ENCODE assay signal across 11 cellular contexts in the genomic region with DNA sequence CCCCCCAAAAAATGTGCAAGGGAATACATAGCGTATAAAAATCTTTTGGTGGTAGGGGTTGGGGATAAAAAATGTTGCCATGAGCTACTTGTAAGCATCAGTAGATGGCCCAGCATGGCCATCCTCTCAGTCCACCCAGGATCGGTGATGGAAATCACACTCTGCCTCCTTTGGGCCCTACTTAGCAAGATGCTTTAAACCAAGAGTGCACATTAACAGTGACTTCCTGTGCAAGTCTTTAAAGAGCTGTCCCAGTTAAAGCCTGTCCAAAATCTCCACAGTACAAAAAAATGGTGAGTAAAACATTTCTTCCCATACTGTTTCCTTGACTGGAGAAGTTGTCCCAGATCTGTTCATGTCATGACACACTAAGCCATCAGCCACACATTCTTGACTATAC. TPM values are rescaled to one million over a fixed set of nuclear protein-coding genes. Genes with fewer than 3 reads are reported as not detected.
A peak's percentile ranks its signal among the peaks of the same experiment; 100 is the strongest.
DNase-seq lines count a peak whose midpoint lies in the region; ATAC-seq, FAIRE-seq and TF ChIP-seq lines count a peak whose summit lies in the region.
"Had no signal": no experiment of that assay in that cellular context is flagged by ENCODE, and none has a peak within 500 bp of the region (broad histone marks: within the 10 kb centered on the region; RNA-seq: fewer than 3 reads in every experiment).

No MANE protein-coding gene starts in this region.

- no peaks in the 10 kb centered on the region for H3K9me3 Mint-ChIP-seq in activated naive CD4-positive, alpha-beta T cell treated with anti-CD3 and anti-CD28 coated beads, Interleukin-2, amount 50 U/mL, for 24 hours

- H3F3A ChIP-seq in Loucy (ENCODE audit: low read depth): peaks cover 9% of the 10 kb centered on the region; the same call in 1 of the 2 replicates

- DNase-seq in activated naive CD4-positive, alpha-beta T cell (lab: John Stamatoyannopoulos, UW): no peak
- DNase-seq in GM12878 (ENCODE audit: low read depth, low spot score) (no peak), transverse colon (no peak), MV-4-11 (lab: John Stamatoyannopoulos, UW) (no peak), NCI-H2029 treated with DMSO at 0.1 percent for 48 hours (lab: John Stamatoyannopoulos, UW) (no peak)
- DNase-seq: kidney, NCI-H1105 treated with DMSO at 0.1 percent for 48 hours had no signal

- no TSS peak for BruUV-seq in GM12878 (replicated peaks; lab: Mats Ljungman, UMichigan)

- POLR2A ChIA-PET in GM12878 (lab: Charles Lee): interaction anchor here (1.3 to 7.2 kb wide), 6 partner anchors 12 to 83 kb away, joined by 4 to 139 read pairs (median 18); a partner anchor contains a TSS

- H3K79me2 ChIP-seq in Loucy (ENCODE audit: insufficient read depth, low read length): peaks cover 99% of the 10 kb centered on the region
- H3K79me2 ChIP-seq in GM12878 (ENCODE audit: control insufficient read depth, insufficient read depth, low read length): peaks cover 99% of the 10 kb centered on the region

- H3K27ac Mint-ChIP-seq in activated naive CD4-positive, alpha-beta T cell treated with anti-CD3 and anti-CD28 coated beads, Interleukin-2, amount 50 U/mL, for 24 hours: peak overlapping the region; percentile 100

- peaks cover 13% of the 10 kb centered on the region for H3K36me3 Mint-ChIP-seq in activated naive CD4-positive, alpha-beta T cell treated with anti-CD3 and anti-CD28 coated beads, Interleukin-2, amount 50 U/mL, for 24 hours

- no peak for TF ChIP-seq EP300 in GM12878 (IDR thresholded peaks at IDR 0.05; ENCODE audit: borderline replicate concordance in 1 of 2, control insufficient read depth in 1 of 2, low read depth in 2 of 2, low read length in 2 of 2)
- TF ChIP-seq EP300 in transverse colon (IDR thresholded peaks at IDR 0.05; ENCODE audit: low read depth): no peak

- SMC1A ChIA-PET in GM12878 (lab: Charles Lee; ENCODE audit: uncharacterized antibody, unreplicated experiment): interaction anchor here (0.8 to 20.5 kb wide), 16 partner anchors 8 to 101 kb away, joined by 3 to 433 read pairs (median 6); no protein-coding TSS in a partner anchor

- TF ChIP-seq RAD21 in GM12878 (IDR thresholded peaks at IDR 0.05; ENCODE audit: insufficient read depth, low read depth, low read length): no peak

- H3K4me1 ChIP-seq in Loucy (ENCODE audit: insufficient read depth, low read length, poor library complexity, severe bottlenecking) (peaks cover 48% of the 10 kb centered on the region), GM12878 (ENCODE audit: control insufficient read depth, insufficient read depth, low read length) (peaks cover 58% of the 10 kb centered on the region), transverse colon (peaks cover 6 to 45% (median 9%) of the 10 kb centered on the region in 4 donors)
- H3K4me1 ChIP-seq: parathyroid adenoma had no signal

- H3K27me3 ChIP-seq in Loucy (ENCODE audit: insufficient read depth, low read length, poor library complexity, severe bottlenecking) (no peaks in the 10 kb centered on the region), GM12878 (replicated peaks in 1 of 2; ENCODE audit: control insufficient read depth in 2 of 2, insufficient read depth in 2 of 2, low read length in 1 of 2) (no peaks in the 10 kb centered on the region), transverse colon (no peaks in the 10 kb centered on the region)

- H3K27me3 Mint-ChIP-seq in activated naive CD4-positive, alpha-beta T cell treated with anti-CD3 and anti-CD28 coated beads, Interleukin-2, amount 50 U/mL, for 24 hours: no peaks in the 10 kb centered on the region

- no peaks in the 10 kb centered on the region; the same call in 1 of the 2 replicates for H3K36me3 ChIP-seq in Loucy (ENCODE audit: insufficient read depth, low read length)
- peaks cover 0 to 2% of the 10 kb centered on the region in 2 experiments; a peak in 1 of 4 replicates for H3K36me3 ChIP-seq in GM12878 (ENCODE audit: control insufficient read depth in 2 of 2, insufficient read depth in 2 of 2, low read length in 1 of 2)
- H3K36me3 ChIP-seq in transverse colon: no peaks in the 10 kb centered on the region

- H3K9me3 ChIP-seq in Loucy (ENCODE audit: insufficient read depth, low read depth, low read length) (no peaks in the 10 kb centered on the region), GM12878 (replicated peaks; ENCODE audit: control insufficient read depth, insufficient read depth, low read length) (peaks cover 3% of the 10 kb centered on the region; the same call in 2 of the 3 replicates), transverse colon (no peaks in the 10 kb centered on the region)

- peaks cover 94% of the 10 kb centered on the region for H3K4me1 Mint-ChIP-seq in activated naive CD4-positive, alpha-beta T cell treated with anti-CD3 and anti-CD28 coated beads, Interleukin-2, amount 50 U/mL, for 24 hours

- H3K27ac ChIP-seq in GM12878 (ENCODE audit: control insufficient read depth, insufficient read depth): peak overlapping the region; percentile 95
- H3K27ac ChIP-seq in transverse colon: peak overlapping the region; percentile 49 to 74 (median 66)
- H3K27ac ChIP-seq: parathyroid adenoma had no signal

- H4K20me1 ChIP-seq in Loucy (ENCODE audit: insufficient read depth, low read length, poor library complexity, severe bottlenecking) (peaks cover 3% of the 10 kb centered on the region), GM12878 (ENCODE audit: control insufficient read depth, insufficient read depth) (no peaks in the 10 kb centered on the region; the same call in 1 of the 2 replicates)

- in situ Hi-C loops in GM12878 (cut with MboI): no loop called here
- in situ Hi-C loops in transverse colon (cut with MboI; ENCODE audit: low pct_ligation_motif_present in 1 of 4, low pct_unique_long_range_greater_than_20kb in 1 of 4, low sequenced_read_pairs in 3 of 4): no loop called here

- no peak overlapping the region for H3K4me3 ChIP-seq in Loucy (ENCODE audit: low read length, poor library complexity, severe bottlenecking)
- peak overlapping the region; percentile 43 for H3K4me3 ChIP-seq in GM12878
- no peak overlapping the region for H3K4me3 ChIP-seq in transverse colon

- peak overlapping the region; percentile 92 for H3K4me3 Mint-ChIP-seq in activated naive CD4-positive, alpha-beta T cell treated with anti-CD3 and anti-CD28 coated beads, Interleukin-2, amount 50 U/mL, for 24 hours

- H2AFZ ChIP-seq in Loucy (ENCODE audit: low read length) (no peak overlapping the region), GM12878 (ENCODE audit: control insufficient read depth, low read depth, low read length) (no peak overlapping the region)
- H2AFZ ChIP-seq: parathyroid adenoma had no signal

- TF ChIP-seq POLR2A in GM12878 (IDR thresholded peaks at IDR 0.05; ENCODE audit: low read depth, low read length) (no peak), transverse colon (IDR thresholded peaks at IDR 0.05) (no peak)

- RAD21 ChIA-PET in GM12878 (lab: Charles Lee; ENCODE audit: unreplicated experiment): interaction anchor here (0.7 to 20.1 kb wide), 9 partner anchors 14 to 101 kb away, joined by 3 to 408 read pairs (median 16); a partner anchor contains a TSS

- no peak for TF ChIP-seq CTCF in Loucy (conservative IDR thresholded peaks at IDR 0.05; ENCODE audit: low read length)
- no peak for TF ChIP-seq CTCF in GM12878 (IDR thresholded peaks at IDR 0.05 in 2 of 3, conservative IDR thresholded peaks at IDR 0.05 in 1 of 3; ENCODE audit: control insufficient read depth in 2 of 3, extremely low read depth in 1 of 3, insufficient read depth in 1 of 3, low read depth in 3 of 3, low read length in 3 of 3)
- TF ChIP-seq CTCF in transverse colon (IDR thresholded peaks at IDR 0.05): no peak

- H3K9ac ChIP-seq in Loucy (ENCODE audit: low read depth, low read length, poor library complexity, severe bottlenecking) (peak overlapping the region; percentile 8), GM12878 (ENCODE audit: control insufficient read depth, insufficient read depth, low read length) (peak overlapping the region; percentile 35)
- H3K9ac ChIP-seq: parathyroid adenoma had no signal

- intact Hi-C loops in GM12878 (cut with micrococcal nuclease; ENCODE audit: unreplicated experiment): no loop called here
- intact Hi-C loops in transverse colon (cut with DNase I; ENCODE audit: low total_unique reads): no loop called here

- ATAC-seq in GM12878 (peak; percentile 47), HG03039 (IDR thresholded peaks at IDR 0.05; ENCODE audit: unreplicated experiment) (no peak)

- H3K4me2 ChIP-seq in Loucy (ENCODE audit: low read depth, low read length, poor library complexity, severe bottlenecking): peak overlapping the region; percentile 15
- peak overlapping the region; percentile 98 for H3K4me2 ChIP-seq in GM12878 (ENCODE audit: control insufficient read depth, insufficient read depth)

- no peak for FAIRE-seq in GM12878 (lab: Jason Lieb, UNC)
- FAIRE-seq: kidney had no signal

- H3K9me2 ChIP-seq in Loucy (replicated peaks; ENCODE audit: low read depth, low read length): no peaks in the 10 kb centered on the region

- CTCF ChIA-PET in GM12878 (lab: Yijun Ruan, JAX): interaction anchor here (0.7 to 6.1 kb wide), 6 partner anchors 13 to 101 kb away, joined by 3 to 94 read pairs (median 4); no protein-coding TSS in a partner anchor

- 50% methylated on average over 2 of the region's 2 CpGs for WGBS in GM12878 (ENCODE audit: insufficient coverage, insufficient replicate concordance, low lambda C conversion rate, missing lambda C conversion rate)
- WGBS in transverse colon (ENCODE audit: low coverage in 1 of 2), 2 donors: 73 to 75% methylated on average over 1 to 2 of the region's 2 CpGs

TF ChIP-seq in GM12878, 131 proteins besides CTCF, POLR2A, EP300 and RAD21 (continues in another document):
- TF ChIP-seq CREB1 (IDR thresholded peaks at IDR 0.05; ENCODE audit: low read depth) (0 out of 2 replicates have a peak, but pooled peaks have one; percentile 8), HCFC1 (IDR thresholded peaks at IDR 0.05; ENCODE audit: low read length) (no peak)

RNA-seq across cellular contexts. Expression of a gene that starts 18.0 kb away (rescaled TPM):
- 363 and 399 TPM in 2 replicates for total RNA-seq in GM12878 (2013; cell fraction: nucleolus; rRNA removed)
- 63.7 and 65.1 TPM in 2 replicates for total RNA-seq in GM12878 (2014; rRNA removed)
- 62.5 and 68.9 TPM in 2 replicates for total RNA-seq in GM12878 (2014; rRNA removed; fragmentation: Illumina TruSeq; extraction: Trizol)
- 93.8 and 96.3 TPM in 2 replicates for total RNA-seq in GM12878 (2021)
- 31.8 TPM for polyA plus RNA-seq in GM12878 (2011; ENCODE audit: low read depth)
- polyA plus RNA-seq in GM12878 (2011; rRNA removed): 96.4 and 99.1 TPM in 2 replicates
- polyA plus RNA-seq in GM12878 (2011; cell fraction: cytosol; rRNA removed): 228 and 306 TPM in 2 replicates
- 142 and 279 TPM in 2 replicates for polyA plus RNA-seq in GM12878 (2011; cell fraction: nucleus; rRNA removed)
- polyA plus RNA-seq in GM12878 (2012): 26.9 and 39.0 TPM in 2 replicates
- polyA plus RNA-seq in GM12878 (2014; fragmentation: Illumina TruSeq; extraction: Trizol): 88.5 and 110 TPM in 2 replicates
- 10 to 100 TPM; 19.1 to 29.1 TPM for polyA plus RNA-seq in GM12878 (2014; fragmentation: Nextera tagmentation; extraction: Ambion mirVana)
- polyA plus RNA-seq in GM12878 (2014; rRNA removed): 41.8 and 56.8 TPM in 2 replicates
- 10 to 100 TPM; 34.8 to 38.6 TPM for polyA plus RNA-seq in GM12878 (2016; fragmentation: Nextera tagmentation; extraction: Ambion mirVana)
- 511 and 573 TPM in 2 replicates for polyA minus RNA-seq in GM12878 (2011; rRNA and poly(A)+ RNA removed)
- polyA minus RNA-seq in GM12878 (2011; cell fraction: cytosol; rRNA and poly(A)+ RNA removed): 75.6 and 115 TPM in 2 replicates
- polyA minus RNA-seq in GM12878 (2011; cell fraction: nucleus; rRNA and poly(A)+ RNA removed): 178 and 239 TPM in 2 replicates
- total RNA-seq in transverse colon: 10 to 100 TPM; 13.9 to 46.8 (median 27.5) TPM
